ENCODE assay signal across 3 cellular contexts in the genomic region with DNA sequence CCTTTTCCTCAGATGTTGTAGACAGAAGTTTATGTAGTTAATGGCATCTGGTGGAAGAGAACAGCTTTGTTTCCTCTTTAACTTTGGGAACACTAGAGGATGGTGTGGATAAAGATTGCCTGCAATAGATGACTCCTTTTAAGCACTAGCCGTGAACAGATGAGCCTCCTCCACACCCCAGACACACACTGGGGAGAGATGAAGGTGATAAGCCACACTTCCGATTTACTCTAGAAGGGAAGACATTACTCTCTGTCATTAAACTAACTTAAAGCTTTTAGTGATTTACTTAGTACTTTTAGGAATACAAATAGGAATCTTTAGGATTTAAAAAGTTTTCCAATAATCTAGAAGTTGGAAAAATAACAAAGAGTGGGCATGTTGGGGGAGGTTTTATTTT.
TF ChIP-seq lines count a peak whose summit lies in the region.

No MANE protein-coding gene starts in this region.

TF ChIP-seq in GM12891, 5 proteins besides CTCF, POLR2A, EP300 and RAD21:
- no peak for TF ChIP-seq PAX5 (IDR thresholded peaks at IDR 0.05; ENCODE audit: insufficient read depth, low read length, severe bottlenecking)
- no peak for TF ChIP-seq SPI1 (IDR thresholded peaks at IDR 0.05; ENCODE audit: low read depth, low read length)
- no peak for TF ChIP-seq TAF1 (IDR thresholded peaks at IDR 0.05; ENCODE audit: low read depth, low read length)
- TF ChIP-seq POU2F2 (IDR thresholded peaks at IDR 0.05; ENCODE audit: low read depth, low read length) = no peak
- no peak for TF ChIP-seq POLR2AphosphoS5 (IDR thresholded peaks at IDR 0.05; ENCODE audit: low read depth, low read length)

TF ChIP-seq in K562, 482 proteins besides CTCF, POLR2A, EP300 and RAD21 (continues in another document):
- TF ChIP-seq NCOA2 (IDR thresholded peaks at IDR 0.05; ENCODE audit: partially characterized antibody in 2 of 2) (no peak), ASH1L (IDR thresholded peaks at IDR 0.05; ENCODE audit: borderline replicate concordance, low read depth, partially characterized antibody) (no peak), CBX8 (IDR thresholded peaks at IDR 0.05; ENCODE audit: borderline replicate concordance, extremely low read depth, low read depth, low read length, poor library complexity, severe bottlenecking) (no peak), SREBF1 (IDR thresholded peaks at IDR 0.05; ENCODE audit: borderline replicate concordance, low read depth, low read length) (no peak), ZNF12 (CRISPR knock-in tag; IDR thresholded peaks at IDR 0.05) (no peak), DPF2 (IDR thresholded peaks at IDR 0.05) (peak; percentile 46), ZNF431 (CRISPR knock-in tag; IDR thresholded peaks at IDR 0.05) (no peak), CBFA2T3 (IDR thresholded peaks at IDR 0.05) (peak; percentile 56), KDM1A (IDR thresholded peaks at IDR 0.05) (peak in 1 of 2 experiments; percentile 43; a peak in 2 of 4 replicates), ESRRA (IDR thresholded peaks at IDR 0.05; ENCODE audit: borderline replicate concordance, low read depth) (no peak), NFIX (CRISPR knock-in tag; IDR thresholded peaks at IDR 0.05; ENCODE audit: low read depth) (no peak), MXD1 (CRISPR knock-in tag; IDR thresholded peaks at IDR 0.05; ENCODE audit: borderline replicate concordance, poor library complexity, severe bottlenecking) (no peak), GABPA (tag; conservative IDR thresholded peaks at IDR 0.05; ENCODE audit: low read depth) (peak; percentile 35; the same call in 1 of the 2 replicates), AFF1 (IDR thresholded peaks at IDR 0.05; ENCODE audit: low read depth in 1 of 2, partially characterized antibody in 2 of 2) (no peak), TEAD4 (IDR thresholded peaks at IDR 0.05; ENCODE audit: low read length) (0 out of 2 replicates have a peak, but pooled peaks have one; percentile 9), TEAD4 (CRISPR knock-in tag; IDR thresholded peaks at IDR 0.05; ENCODE audit: borderline replicate concordance) (no peak), ETV1 (tag; conservative IDR thresholded peaks at IDR 0.05; ENCODE audit: low read depth) (peak; percentile 78), CHCHD3 (CRISPR knock-in tag; IDR thresholded peaks at IDR 0.05) (no peak)
- TF ChIP-seq, protein P1, sequence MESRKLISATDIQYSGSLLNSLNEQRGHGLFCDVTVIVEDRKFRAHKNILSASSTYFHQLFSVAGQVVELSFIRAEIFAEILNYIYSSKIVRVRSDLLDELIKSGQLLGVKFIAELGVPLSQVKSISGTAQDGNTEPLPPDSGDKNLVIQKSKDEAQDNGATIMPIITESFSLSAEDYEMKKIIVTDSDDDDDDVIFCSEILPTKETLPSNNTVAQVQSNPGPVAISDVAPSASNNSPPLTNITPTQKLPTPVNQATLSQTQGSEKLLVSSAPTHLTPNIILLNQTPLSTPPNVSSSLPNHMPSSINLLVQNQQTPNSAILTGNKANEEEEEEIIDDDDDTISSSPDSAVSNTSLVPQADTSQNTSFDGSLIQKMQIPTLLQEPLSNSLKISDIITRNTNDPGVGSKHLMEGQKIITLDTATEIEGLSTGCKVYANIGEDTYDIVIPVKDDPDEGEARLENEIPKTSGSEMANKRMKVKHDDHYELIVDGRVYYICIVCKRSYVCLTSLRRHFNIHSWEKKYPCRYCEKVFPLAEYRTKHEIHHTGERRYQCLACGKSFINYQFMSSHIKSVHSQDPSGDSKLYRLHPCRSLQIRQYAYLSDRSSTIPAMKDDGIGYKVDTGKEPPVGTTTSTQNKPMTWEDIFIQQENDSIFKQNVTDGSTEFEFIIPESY (CRISPR knock-in tag; IDR thresholded peaks at IDR 0.05) = no peak
- TF ChIP-seq, protein P2, sequence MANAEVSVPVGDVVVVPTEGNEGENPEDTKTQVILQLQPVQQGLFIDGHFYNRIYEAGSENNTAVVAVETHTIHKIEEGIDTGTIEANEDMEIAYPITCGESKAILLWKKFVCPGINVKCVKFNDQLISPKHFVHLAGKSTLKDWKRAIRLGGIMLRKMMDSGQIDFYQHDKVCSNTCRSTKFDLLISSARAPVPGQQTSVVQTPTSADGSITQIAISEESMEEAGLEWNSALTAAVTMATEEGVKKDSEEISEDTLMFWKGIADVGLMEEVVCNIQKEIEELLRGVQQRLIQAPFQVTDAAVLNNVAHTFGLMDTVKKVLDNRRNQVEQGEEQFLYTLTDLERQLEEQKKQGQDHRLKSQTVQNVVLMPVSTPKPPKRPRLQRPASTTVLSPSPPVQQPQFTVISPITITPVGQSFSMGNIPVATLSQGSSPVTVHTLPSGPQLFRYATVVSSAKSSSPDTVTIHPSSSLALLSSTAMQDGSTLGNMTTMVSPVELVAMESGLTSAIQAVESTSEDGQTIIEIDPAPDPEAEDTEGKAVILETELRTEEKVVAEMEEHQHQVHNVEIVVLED (CRISPR knock-in tag; IDR thresholded peaks at IDR 0.05) = no peak
- TF ChIP-seq, protein P3, sequence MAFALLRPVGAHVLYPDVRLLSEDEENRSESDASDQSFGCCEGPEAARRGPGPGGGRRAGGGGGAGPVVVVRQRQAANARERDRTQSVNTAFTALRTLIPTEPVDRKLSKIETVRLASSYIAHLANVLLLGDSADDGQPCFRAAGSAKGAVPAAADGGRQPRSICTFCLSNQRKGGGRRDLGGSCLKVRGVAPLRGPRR (CRISPR knock-in tag; IDR thresholded peaks at IDR 0.05) = no peak

TF ChIP-seq in endothelial cell of umbilical vein, 7 proteins besides CTCF, POLR2A, EP300 and RAD21:
- no peak for TF ChIP-seq FOS (IDR thresholded peaks at IDR 0.05; ENCODE audit: borderline replicate concordance, insufficient read depth, low read length)
- TF ChIP-seq GATA2 (IDR thresholded peaks at IDR 0.05; ENCODE audit: insufficient read depth, insufficient read length, low read depth, low read length) = peak; percentile 50
TF ChIP-seq in endothelial cell of umbilical vein: peak in this region for 1.
